11 cellular contexts compared by ENCODE assay signal in genomic region chr5:82107277-82107676, GRCh38.
A peak's percentile ranks its signal among the peaks of the same experiment; 100 is the strongest.
DNase-seq lines count a peak whose midpoint lies in the region; ATAC-seq and TF ChIP-seq lines count a peak whose summit lies in the region.
"Had no signal": no experiment of that assay in that cellular context is flagged by ENCODE, and none has a peak within 500 bp of the region (broad histone marks: within the 10 kb centered on the region; RNA-seq: fewer than 3 reads in every experiment).

No MANE protein-coding gene starts in this region.

- no peak overlapping the region for H3K27ac ChIP-seq in MM.1S (ENCODE audit: low read length)
- H3K27ac ChIP-seq in colonic mucosa: no peak overlapping the region
- H3K27ac ChIP-seq in neuronal stem cell (replicated peaks; ENCODE audit: low read length): no peak overlapping the region
- no peak overlapping the region for H3K27ac ChIP-seq in CD8-positive, alpha-beta T cell (ENCODE audit: low read depth, low read length)
- H3K27ac ChIP-seq: thoracic aorta had no signal

- H3K18ac ChIP-seq in neuronal stem cell (ENCODE audit: low read length): no peak overlapping the region

- no peaks in the 10 kb centered on the region for H3K9me3 Mint-ChIP-seq in CD8-positive, alpha-beta T cell
- H3K9me3 Mint-ChIP-seq: activated naive CD4-positive, alpha-beta T cell treated with anti-CD3 and anti-CD28 coated beads, Interleukin-2, amount 50 U/mL, for 24 hours; naive thymus-derived CD8-positive, alpha-beta T cell had no signal

- H3K27me3 ChIP-seq in MM.1S (replicated peaks; ENCODE audit: insufficient read depth, low read length) (no peaks in the 10 kb centered on the region), colonic mucosa (no peaks in the 10 kb centered on the region), neuronal stem cell (ENCODE audit: control insufficient read depth in 3 of 3, insufficient read depth in 3 of 3, low read depth in 1 of 3, low read length in 3 of 3) (no peaks in the 10 kb centered on the region)
- no peaks in the 10 kb centered on the region for H3K27me3 ChIP-seq in CD8-positive, alpha-beta T cell (ENCODE audit: insufficient read depth, low read length)

- H3K4me3 Mint-ChIP-seq in CD8-positive, alpha-beta T cell: no peak overlapping the region
- H3K4me3 Mint-ChIP-seq: activated naive CD4-positive, alpha-beta T cell treated with anti-CD3 and anti-CD28 coated beads, Interleukin-2, amount 50 U/mL, for 24 hours; naive thymus-derived CD8-positive, alpha-beta T cell had no signal

- no peaks in the 10 kb centered on the region for H3K79me1 ChIP-seq in neuronal stem cell (ENCODE audit: low read depth, low read length)

- no peaks in the 10 kb centered on the region for H3K9me2 ChIP-seq in MM.1S (replicated peaks; ENCODE audit: insufficient read depth, low read length)

- intact Hi-C loops in colonic mucosa (cut with DNase I): no loop called here
- intact Hi-C loops in CD8-positive, alpha-beta T cell (cut with DNase I, micrococcal nuclease): loop anchor here in 1 of 2 experiments (10.0 kb wide), 1 partner anchor 192 kb away; no protein-coding TSS in a partner anchor

- H3K36me3 ChIP-seq in MM.1S (replicated peaks; ENCODE audit: insufficient read depth, low read length) (no peaks in the 10 kb centered on the region), colonic mucosa (no peaks in the 10 kb centered on the region), neuronal stem cell (replicated peaks in 1 of 2; ENCODE audit: control insufficient read depth in 2 of 2, insufficient read depth in 2 of 2, low read length in 2 of 2) (no peaks in the 10 kb centered on the region)
- no peaks in the 10 kb centered on the region for H3K36me3 ChIP-seq in CD8-positive, alpha-beta T cell (ENCODE audit: insufficient read depth, low read length)
- H3K36me3 ChIP-seq: thoracic aorta had no signal

- no peaks in the 10 kb centered on the region for H3K36me3 Mint-ChIP-seq in CD8-positive, alpha-beta T cell

- no peak overlapping the region for H3K14ac ChIP-seq in neuronal stem cell (ENCODE audit: low read length)

- no peak overlapping the region for H2AK5ac ChIP-seq in neuronal stem cell (ENCODE audit: low read depth, low read length)

- H3K4me1 Mint-ChIP-seq in CD8-positive, alpha-beta T cell (ENCODE audit: low read depth): peaks cover 20% of the 10 kb centered on the region

- ATAC-seq in CD8-positive, alpha-beta T cell: no peak
- ATAC-seq in HG02840 (IDR thresholded peaks at IDR 0.05; ENCODE audit: low FRiP score, unreplicated experiment): no peak
- ATAC-seq: naive thymus-derived CD8-positive, alpha-beta T cell had no signal

- no peak overlapping the region for H3K27ac Mint-ChIP-seq in CD8-positive, alpha-beta T cell
- H3K27ac Mint-ChIP-seq: activated naive CD4-positive, alpha-beta T cell treated with anti-CD3 and anti-CD28 coated beads, Interleukin-2, amount 50 U/mL, for 24 hours had no signal

- no peak overlapping the region for H2BK120ac ChIP-seq in neuronal stem cell (ENCODE audit: low read depth, low read length)

- H3K4me1 ChIP-seq in MM.1S (ENCODE audit: low read length): peaks cover 11% of the 10 kb centered on the region
- H3K4me1 ChIP-seq in colonic mucosa: peaks cover 3% of the 10 kb centered on the region
- peaks cover 4 to 5% of the 10 kb centered on the region in 2 donors for H3K4me1 ChIP-seq in neuronal stem cell (ENCODE audit: control insufficient read depth in 2 of 2, insufficient read depth in 1 of 2, low read depth in 1 of 2, low read length in 2 of 2)
- H3K4me1 ChIP-seq in CD8-positive, alpha-beta T cell (ENCODE audit: insufficient read depth, low read length): no peaks in the 10 kb centered on the region

- no peak overlapping the region for H4K91ac ChIP-seq in neuronal stem cell (ENCODE audit: low read depth, low read length, poor library complexity)

- DNase-seq in GM03348 (ENCODE audit: low spot score) (peak; percentile 20), MM.1S (peak; percentile 29), colonic mucosa (no peak), neuronal stem cell (ENCODE audit: low spot score) (no peak), NCI-H524 (lab: John Stamatoyannopoulos, UW) (no peak)
- no peak for DNase-seq in CD8-positive, alpha-beta T cell
- no peak for DNase-seq in stimulated activated CD4-positive, alpha-beta T cell treated with anti-CD3 and anti-CD28 coated beads, Interleukin-2, amount 100 ng/mL, for 48 hours
- DNase-seq: naive thymus-derived CD8-positive, alpha-beta T cell had no signal

- POLR2A ChIA-PET in CD8-positive, alpha-beta T cell (lab: Charles Lee): no interaction called here

- H3K4me3 ChIP-seq in MM.1S (ENCODE audit: low read length): no peak overlapping the region
- no peak overlapping the region for H3K4me3 ChIP-seq in colonic mucosa
- H3K4me3 ChIP-seq in neuronal stem cell (ENCODE audit: low read length in 2 of 2): no peak overlapping the region
- no peak overlapping the region for H3K4me3 ChIP-seq in CD8-positive, alpha-beta T cell (ENCODE audit: low read depth, low read length)
- H3K4me3 ChIP-seq: thoracic aorta had no signal

- H3K9me3 ChIP-seq in MM.1S (replicated peaks; ENCODE audit: insufficient read depth, low read length): no peaks in the 10 kb centered on the region
- no peaks in the 10 kb centered on the region for H3K9me3 ChIP-seq in colonic mucosa
- no peaks in the 10 kb centered on the region for H3K9me3 ChIP-seq in neuronal stem cell (replicated peaks in 1 of 2; ENCODE audit: control insufficient read depth in 2 of 2, insufficient read depth in 1 of 2, low read depth in 1 of 2, low read length in 2 of 2)
- H3K9me3 ChIP-seq in CD8-positive, alpha-beta T cell (ENCODE audit: low read length): no peaks in the 10 kb centered on the region
- H3K9me3 ChIP-seq: thoracic aorta had no signal

- H2BK15ac ChIP-seq in neuronal stem cell (ENCODE audit: low read length): no peak overlapping the region

- no peak overlapping the region for H3K23ac ChIP-seq in neuronal stem cell (ENCODE audit: low read depth, low read length, poor library complexity)

- H3F3A ChIP-seq in MM.1S (ENCODE audit: insufficient read depth, low read length): 0 out of 2 replicates have a peak, but pooled peaks cover 3% of the 10 kb centered on the region

- no peaks in the 10 kb centered on the region for H3K79me2 ChIP-seq in MM.1S (ENCODE audit: low read length)

- H3K27me3 Mint-ChIP-seq in CD8-positive, alpha-beta T cell (ENCODE audit: low read depth): no peaks in the 10 kb centered on the region
- H3K27me3 Mint-ChIP-seq: activated naive CD4-positive, alpha-beta T cell treated with anti-CD3 and anti-CD28 coated beads, Interleukin-2, amount 50 U/mL, for 24 hours; naive thymus-derived CD8-positive, alpha-beta T cell had no signal

- no peak overlapping the region for H3K9ac ChIP-seq in MM.1S (ENCODE audit: low read length)
- no peak overlapping the region for H3K9ac ChIP-seq in colonic mucosa (ENCODE audit: low read depth in 2 of 2, low read length in 2 of 2)
- H3K9ac ChIP-seq in neuronal stem cell (ENCODE audit: low read depth, low read length, poor library complexity): no peak overlapping the region

- no peaks in the 10 kb centered on the region for H4K20me1 ChIP-seq in MM.1S (ENCODE audit: insufficient read depth, low read length)

- TF ChIP-seq CTCF in MM.1S (IDR thresholded peaks at IDR 0.05; ENCODE audit: low read length) (peak; percentile 45), colonic mucosa (IDR thresholded peaks at IDR 0.05) (peak; percentile 26)
- no peak for TF ChIP-seq CTCF in CD8-positive, alpha-beta T cell (IDR thresholded peaks at IDR 0.05)

- H2AFZ ChIP-seq in MM.1S (ENCODE audit: low read length): no peak overlapping the region
- H2AFZ ChIP-seq in neuronal stem cell (ENCODE audit: low read length): peak overlapping the region; percentile 75

- H3K4ac ChIP-seq in neuronal stem cell (ENCODE audit: low read length): no peak overlapping the region

- H3K4me2 ChIP-seq in MM.1S (ENCODE audit: low read depth, low read length) (no peak overlapping the region), neuronal stem cell (ENCODE audit: insufficient read depth, low read length, poor library complexity, severe bottlenecking) (no peak overlapping the region)

- no peak overlapping the region for H2BK12ac ChIP-seq in neuronal stem cell (ENCODE audit: low read length)

- CTCF ChIA-PET in CD8-positive, alpha-beta T cell (lab: Charles Lee): no interaction called here

- H4K8ac ChIP-seq in neuronal stem cell (ENCODE audit: low read depth, low read length): no peak overlapping the region

- H2BK5ac ChIP-seq in neuronal stem cell (ENCODE audit: low read length): no peak overlapping the region

Comparison
In these comparisons a context has a peak if more than half of its experiments do, and no peak if none do; other contexts are left out.
1. DNase-seq: peak in GM03348 (single experiment) and MM.1S (single experiment); none in colonic mucosa (single experiment), neuronal stem cell (single experiment), CD8-positive, alpha-beta T cell (0 of 7), stimulated activated CD4-positive, alpha-beta T cell treated with anti-CD3 and anti-CD28 coated beads, Interleukin-2, amount 100 ng/mL, for 48 hours (0 of 2) and NCI-H524 (0 of 2).